ENCODE assay signal across 19 cellular contexts in genomic region chr16:21162661-21163151, GRCh38. TPM values are rescaled to one million over a fixed set of nuclear protein-coding genes. Genes with fewer than 3 reads are reported as not detected.
A peak's percentile ranks its signal among the peaks of the same experiment; 100 is the strongest.
DNase-seq lines count a peak whose midpoint lies in the region; ATAC-seq and TF ChIP-seq lines count a peak whose summit lies in the region.
"Had no signal": no experiment of that assay in that cellular context is flagged by ENCODE, and none has a peak within 500 bp of the region (broad histone marks: within the 10 kb centered on the region; RNA-seq: fewer than 3 reads in every experiment).

No MANE protein-coding gene starts in this region.

- H3K36me3 Mint-ChIP-seq in Calu3 (ENCODE audit: insufficient read depth, unreplicated experiment), result peaks cover 58% of the 10 kb centered on the region
- H3K36me3 Mint-ChIP-seq in CD4-positive, alpha-beta T cell (ENCODE audit: low read depth), result peaks cover 46% of the 10 kb centered on the region

- TF ChIP-seq CTCF in Calu3 (IDR thresholded peaks at IDR 0.05; ENCODE audit: unreplicated experiment), result no peak
- no peak for TF ChIP-seq CTCF in fibroblast of villous mesenchyme (IDR thresholded peaks at IDR 0.05; ENCODE audit: insufficient read depth, low read depth, low read length)
- TF ChIP-seq CTCF in sigmoid colon (IDR thresholded peaks at IDR 0.05), result no peak
- no peak for TF ChIP-seq CTCF in CD4-positive, alpha-beta T cell (IDR thresholded peaks at IDR 0.05)

- WGBS in sigmoid colon, 2 donors, result 49 to 57% methylated on average over 7 of the region's 7 CpGs

- peak overlapping the region; percentile 53 for H3K27ac Mint-ChIP-seq in Calu3 (ENCODE audit: unreplicated experiment)
- H3K27ac Mint-ChIP-seq in CD4-positive, alpha-beta T cell, result no peak overlapping the region
- H3K27ac Mint-ChIP-seq: H9, IgD-negative memory B cell had no signal

- intact Hi-C loops in Calu3 (cut with micrococcal nuclease; ENCODE audit: unreplicated experiment) (no loop called here), sigmoid colon (cut with DNase I) (loop anchor here (5.0 kb wide), 1 partner anchor 310 kb away; no protein-coding TSS in a partner anchor)
- intact Hi-C loops in CD4-positive, alpha-beta T cell (cut with DNase I, micrococcal nuclease), result no loop called here

- H3K4me1 ChIP-seq in sigmoid colon, result peaks cover 0 to 60% (median 56%) of the 10 kb centered on the region in 4 donors

- peak overlapping the region; percentile 61 for H3K4me3 Mint-ChIP-seq in Calu3 (ENCODE audit: low read depth, unreplicated experiment)
- H3K4me3 Mint-ChIP-seq in CD4-positive, alpha-beta T cell, result no peak overlapping the region
- H3K4me3 Mint-ChIP-seq: H9, IgD-negative memory B cell had no signal

- DNase-seq in Calu3, result no peak
- DNase-seq in NCI-H524 treated with DMSO at 0.1 percent for 48 hours (lab: John Stamatoyannopoulos, UW), result peak; percentile 8
- DNase-seq in fibroblast of villous mesenchyme (ENCODE audit: low read depth), result peak; percentile 74
- peak; percentile 77 for DNase-seq in sigmoid colon
- DNase-seq in CD4-positive, alpha-beta T cell, result no peak
- DNase-seq: activated T-cell treated with anti-CD3 and anti-CD28 coated beads, Interleukin-2, amount 50 U/mL, for 48 hours; brain microvascular endothelial cell; CD4-positive, CD25-positive, alpha-beta regulatory T cell; foreskin melanocyte; H9; NCI-H2081 treated with DMSO at 0.1 percent for 48 hours; WERI-Rb-1 had no signal

- ATAC-seq in HG02678 (IDR thresholded peaks at IDR 0.05; ENCODE audit: unreplicated experiment), result no peak
- ATAC-seq in HG02970 (IDR thresholded peaks at IDR 0.05; ENCODE audit: low FRiP score, unreplicated experiment), result no peak
- no peak for ATAC-seq in CD4-positive, alpha-beta T cell (ENCODE audit: poor library complexity)
- no peak for ATAC-seq in HG02938 (IDR thresholded peaks at IDR 0.05; ENCODE audit: unreplicated experiment)

- CTCF ChIA-PET in Calu3 (lab: Charles Lee), result interaction anchor here (0.5 to 1.6 kb wide), 11 partner anchors 9 to 356 kb away, joined by 3 to 19 read pairs (median 3); partner anchors contain the start of genes CRYM, ERI2 and REXO5
- CTCF ChIA-PET in CD4-positive, alpha-beta T cell (lab: Charles Lee), result interaction anchor here (1.0 kb wide), 1 partner anchor 26 kb away, joined by 3 read pairs; no protein-coding TSS in a partner anchor

- peaks cover 0 to 36% (median 13%) of the 10 kb centered on the region in 4 donors for H3K36me3 ChIP-seq in sigmoid colon
- H3K36me3 ChIP-seq: brain microvascular endothelial cell, pancreas had no signal

- no TSS peak for BruUV-seq in Calu3 (replicated peaks; lab: Mats Ljungman, UMichigan)

- H3K4me3 ChIP-seq in fibroblast of villous mesenchyme (ENCODE audit: low read depth, low read length) (no peak overlapping the region), sigmoid colon (peak overlapping the region in 1 of 4 donors; percentile 1)
- H3K4me3 ChIP-seq: pancreas had no signal

- H3K4me1 Mint-ChIP-seq in Calu3 (ENCODE audit: low read depth, unreplicated experiment), result peaks cover 41% of the 10 kb centered on the region
- H3K4me1 Mint-ChIP-seq in CD4-positive, alpha-beta T cell (ENCODE audit: low read depth), result peaks cover 23% of the 10 kb centered on the region

- no peaks in the 10 kb centered on the region for H3K9me3 ChIP-seq in sigmoid colon
- no peaks in the 10 kb centered on the region for H3K9me3 ChIP-seq in CD4-positive, alpha-beta T cell (ENCODE audit: control insufficient read depth, low read length)
- H3K9me3 ChIP-seq: pancreas had no signal

- no peaks in the 10 kb centered on the region for H3K9me3 Mint-ChIP-seq in Calu3 (ENCODE audit: low read depth, unreplicated experiment)
- H3K9me3 Mint-ChIP-seq in CD4-positive, alpha-beta T cell, result no peaks in the 10 kb centered on the region
- H3K9me3 Mint-ChIP-seq: H9, IgD-negative memory B cell had no signal

- no peaks in the 10 kb centered on the region for H3K27me3 Mint-ChIP-seq in Calu3 (ENCODE audit: unreplicated experiment)
- H3K27me3 Mint-ChIP-seq in CD4-positive, alpha-beta T cell, result no peaks in the 10 kb centered on the region
- H3K27me3 Mint-ChIP-seq: CD4-positive, CD25-positive, alpha-beta regulatory T cell; IgD-negative memory B cell had no signal

- no peak for TF ChIP-seq POLR2A in sigmoid colon (IDR thresholded peaks at IDR 0.05)

- peak overlapping the region; percentile 67 to 93 (median 89) for H3K27ac ChIP-seq in sigmoid colon
- H3K27ac ChIP-seq in CD4-positive, alpha-beta T cell (ENCODE audit: low read depth, low read length), result no peak overlapping the region
- H3K27ac ChIP-seq: brain microvascular endothelial cell, WERI-Rb-1 had no signal

- TF ChIP-seq EP300 in sigmoid colon (IDR thresholded peaks at IDR 0.05), result no peak

- POLR2A ChIA-PET in CD4-positive, alpha-beta T cell (lab: Charles Lee), result interaction anchor here (0.6 kb wide), 1 partner anchor 198 kb away, joined by 3 read pairs; no protein-coding TSS in a partner anchor

- no peaks in the 10 kb centered on the region for H3K27me3 ChIP-seq in sigmoid colon
- H3K27me3 ChIP-seq in CD4-positive, alpha-beta T cell (ENCODE audit: control insufficient read depth, insufficient read depth, low read length), result no peaks in the 10 kb centered on the region
- H3K27me3 ChIP-seq: brain microvascular endothelial cell, pancreas had no signal

RNA-seq across cellular contexts. Expression of gene LDAF1, which starts 4.2 kb away (rescaled TPM):
- total RNA-seq in Calu3 (2022) (46.7 and 50.1 TPM in 2 replicates), fibroblast of villous mesenchyme (41.9 and 47.9 TPM in 2 replicates), sigmoid colon (100 to 1,000 TPM; 111 to 158 (median 123) TPM)
- 10 to 100 TPM; 28.0 to 36.6 (median 33.4) TPM for polyA plus RNA-seq in sigmoid colon
- total RNA-seq in CD4-positive, alpha-beta T cell, result 10 to 100 TPM; 11.0 to 11.2 TPM

RNA-seq across cellular contexts. Expression of gene DNAH3, which starts 12.1 kb away (rescaled TPM):
- 0.21 and 0.64 TPM in 2 replicates for total RNA-seq in Calu3 (2022)
- total RNA-seq in fibroblast of villous mesenchyme, result under 0.01 TPM in 2 replicates
- total RNA-seq in sigmoid colon, result not detected
- polyA plus RNA-seq in sigmoid colon, result under 1 TPM; 0.26 to 0.92 (median 0.60) TPM
- total RNA-seq in CD4-positive, alpha-beta T cell, result not detected
- total RNA-seq: CD4-positive, CD25-positive, alpha-beta regulatory T cell; liver had no signal
- polyA plus RNA-seq: IgD-negative memory B cell, liver, pancreas had no signal

RNA-seq across cellular contexts. Expression of gene ZP2, which starts 48.7 kb away (rescaled TPM):
- total RNA-seq in Calu3 (2022) (not detected in 2 replicates), fibroblast of villous mesenchyme (not detected in 2 replicates), sigmoid colon (not detected)
- polyA plus RNA-seq in sigmoid colon, result under 1 TPM in 1 of 3 donors, not detected in 2; 0.03 TPM
- not detected for total RNA-seq in CD4-positive, alpha-beta T cell
- total RNA-seq: CD4-positive, CD25-positive, alpha-beta regulatory T cell; H9; liver; pancreas; temporal lobe had no signal
- polyA plus RNA-seq: CD4-positive, CD25-positive, alpha-beta regulatory T cell; IgD-negative memory B cell; liver; pancreas had no signal

Comparison
In these comparisons a context has a peak if more than half of its experiments do, and no peak if none do; other contexts are left out.
1. DNase-seq: peak in NCI-H524 treated with DMSO at 0.1 percent for 48 hours (single experiment), fibroblast of villous mesenchyme (single experiment) and sigmoid colon (single experiment); none in Calu3 (single experiment) and CD4-positive, alpha-beta T cell (0 of 10).